8 cellular contexts compared by ENCODE assay signal in the genomic region with DNA sequence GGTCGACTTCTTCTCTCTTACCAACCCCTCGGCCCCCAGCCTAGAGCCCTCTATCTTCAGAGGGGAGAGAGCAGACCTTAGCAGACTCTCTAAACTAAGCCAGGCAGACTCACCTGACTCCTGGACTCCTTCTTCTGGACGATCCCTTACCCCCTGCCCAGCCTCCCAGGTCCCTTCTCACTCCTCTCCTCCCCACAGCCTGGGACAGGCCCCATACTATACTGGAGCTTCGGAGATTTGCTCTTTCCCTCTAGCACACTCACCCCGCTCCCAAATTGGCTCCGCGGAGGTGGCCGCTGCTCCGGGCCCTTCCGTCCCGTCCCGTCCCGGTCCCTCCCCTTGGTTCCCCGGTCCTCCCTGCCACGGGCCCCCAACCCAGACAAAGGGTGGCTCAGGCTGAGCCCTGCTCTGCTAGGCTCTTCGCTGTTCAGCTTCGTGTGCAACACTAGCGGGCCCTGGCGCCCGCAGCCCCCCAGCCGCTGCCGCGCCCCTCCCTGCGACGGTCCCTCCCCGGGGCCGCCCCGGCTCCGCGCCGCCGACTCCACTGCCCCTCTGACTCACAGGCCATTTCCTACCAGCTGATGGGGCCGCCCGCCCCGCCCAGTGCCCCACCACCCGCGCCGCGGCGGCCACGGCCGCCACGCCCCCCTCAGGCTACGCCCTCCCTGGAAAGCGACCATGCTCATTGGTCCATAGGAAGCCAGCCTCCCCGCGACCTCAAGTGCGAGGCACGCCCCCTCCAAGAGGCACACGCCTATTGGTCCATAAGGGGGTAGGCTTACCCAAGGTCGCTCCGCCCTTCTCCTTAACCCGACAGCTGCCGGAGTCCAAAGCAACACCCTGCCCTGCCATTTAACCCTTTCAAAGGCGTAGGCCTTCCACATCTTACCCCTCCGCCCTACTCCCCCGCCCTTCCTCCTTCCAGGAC. TPM values are rescaled to one million over a fixed set of nuclear protein-coding genes. Genes with fewer than 3 reads are reported as not detected.
DNase-seq lines count a peak whose midpoint lies in the region; ATAC-seq and TF ChIP-seq lines count a peak whose summit lies in the region.

No MANE protein-coding gene starts in this region.

- H3K27me3 Mint-ChIP-seq in activated T-cell treated with anti-CD3 and anti-CD28 coated beads, Interleukin-2, amount 50 U/mL, for 4 hours (ENCODE audit: low read depth), result no peaks in the 10 kb centered on the region

- H3K4me2 ChIP-seq in PC-3 (ENCODE audit: low read length), result peak overlapping the region; percentile 94

- peaks cover 44% of the 10 kb centered on the region for H3K4me1 ChIP-seq in PC-3 (ENCODE audit: insufficient read depth, low read length)
- peaks cover 38% of the 10 kb centered on the region for H3K4me1 ChIP-seq in mucosa of stomach (ENCODE audit: control insufficient read depth, insufficient read depth, low read length)

- H3K27ac ChIP-seq in PC-3 (ENCODE audit: low read length), result peak overlapping the region; percentile 41

- DNase-seq in DMS 273 treated with DMSO at 0.1 percent for 48 hours (lab: John Stamatoyannopoulos, UW) (peak; percentile 92), PC-3 (peak; percentile 94)
- DNase-seq in Jurkat, Clone E6-1 (ENCODE audit: low read depth, low spot score), result peak; percentile 97
- peak; percentile 96 for DNase-seq in activated T-cell treated with anti-CD3 and anti-CD28 coated beads, Interleukin-2, amount 50 U/mL, for 4 hours
- DNase-seq in stimulated activated CD8-positive, alpha-beta memory T cell treated with anti-CD3 and anti-CD28 coated beads, Interleukin-4, amount 100 ng/mL, for 48 hours, result peak; percentile 96

- H4K20me1 ChIP-seq in PC-3 (ENCODE audit: low read length), result no peaks in the 10 kb centered on the region

- peak overlapping the region; percentile 80 for H2AFZ ChIP-seq in PC-3 (ENCODE audit: low read length)

- peak; percentile 65 for ATAC-seq in GM21717 (IDR thresholded peaks at IDR 0.05; ENCODE audit: unreplicated experiment)
- ATAC-seq in PC-3, result peak; percentile 62
- ATAC-seq in activated T-cell treated with anti-CD3 and anti-CD28 coated beads, Interleukin-2, amount 50 U/mL, for 4 hours, result peak; percentile 84
- ATAC-seq in esophagus mucosa, result peak; percentile 85

- CTCF ChIA-PET in PC-3 (lab: Charles Lee), result interaction anchor here (0.6 kb wide), 1 partner anchor 8 kb away, joined by 5 read pairs; no protein-coding TSS in a partner anchor

- no peaks in the 10 kb centered on the region for H3K9me3 Mint-ChIP-seq in activated T-cell treated with anti-CD3 and anti-CD28 coated beads, Interleukin-2, amount 50 U/mL, for 4 hours

- H3K27me3 ChIP-seq in PC-3 (ENCODE audit: low read length), result no peaks in the 10 kb centered on the region
- no peaks in the 10 kb centered on the region for H3K27me3 ChIP-seq in mucosa of stomach (ENCODE audit: control insufficient read depth, insufficient read depth, low read length)

- H3K9me3 ChIP-seq in PC-3 (ENCODE audit: low read length) (no peaks in the 10 kb centered on the region), mucosa of stomach (ENCODE audit: control insufficient read depth, low read length) (no peaks in the 10 kb centered on the region)

- H3K9ac ChIP-seq in PC-3 (ENCODE audit: low read length) (peak overlapping the region; percentile 63), mucosa of stomach (ENCODE audit: low read length) (peak overlapping the region; percentile 80)

- H3K79me2 ChIP-seq in PC-3 (ENCODE audit: low read length), result no peaks in the 10 kb centered on the region

- peaks cover 54% of the 10 kb centered on the region for H3K4me1 Mint-ChIP-seq in activated T-cell treated with anti-CD3 and anti-CD28 coated beads, Interleukin-2, amount 50 U/mL, for 4 hours (ENCODE audit: low read depth)

- H3K4me3 Mint-ChIP-seq in activated T-cell treated with anti-CD3 and anti-CD28 coated beads, Interleukin-2, amount 50 U/mL, for 4 hours, result peak overlapping the region; percentile 75

- intact Hi-C loops in PC-3 (cut with micrococcal nuclease), result no loop called here

- no peaks in the 10 kb centered on the region for H3K36me3 ChIP-seq in PC-3 (ENCODE audit: low read depth, low read length)
- H3K36me3 ChIP-seq in mucosa of stomach (ENCODE audit: control insufficient read depth, insufficient read depth, low read length), result no peaks in the 10 kb centered on the region

- no peaks in the 10 kb centered on the region for H3F3A ChIP-seq in PC-3 (ENCODE audit: low read length, unreplicated experiment)

- no peak for TF ChIP-seq CTCF in PC-3 (conservative IDR thresholded peaks at IDR 0.05; ENCODE audit: low read depth, low read length)

- BruUV-seq in PC-3 (replicated peaks; lab: Mats Ljungman, UMichigan), result no TSS peak

- no peaks in the 10 kb centered on the region for H3K36me3 Mint-ChIP-seq in activated T-cell treated with anti-CD3 and anti-CD28 coated beads, Interleukin-2, amount 50 U/mL, for 4 hours (ENCODE audit: insufficient read depth)

- POLR2A ChIA-PET in PC-3 (lab: Charles Lee; ENCODE audit: unreplicated experiment), result interaction anchor here (0.6 kb wide), 2 partner anchors 50 to 52 kb away, joined by 4 to 7 read pairs; no protein-coding TSS in a partner anchor

- H3K9me2 ChIP-seq in PC-3 (replicated peaks; ENCODE audit: low read length), result no peaks in the 10 kb centered on the region

- peak overlapping the region; percentile 56 for H3K4me3 ChIP-seq in Jurkat, Clone E6-1 (ENCODE audit: low read length)
- H3K4me3 ChIP-seq in PC-3 (ENCODE audit: low read length) (peak overlapping the region; percentile 82), mucosa of stomach (ENCODE audit: low read length) (peak overlapping the region; percentile 5)

RNA-seq across cellular contexts. Expression of a gene that starts 4.4 kb away (rescaled TPM):
- 9.3 TPM for polyA plus RNA-seq in Jurkat, Clone E6-1 (2012; ENCODE audit: insufficient read depth, insufficient read length)
- 9.2 and 10.2 TPM in 2 replicates for total RNA-seq in PC-3 (2014; rRNA removed)
- 1 to 10 TPM; 1.8 to 2.8 (median 1.8) TPM for total RNA-seq in activated T-cell treated with anti-CD3 and anti-CD28 coated beads, Interleukin-2, amount 50 U/mL, for 4 hours
- 22.7 TPM for total RNA-seq in esophagus mucosa

RNA-seq across cellular contexts. Expression of a gene that starts 8.3 kb away (rescaled TPM):
- 282 TPM for polyA plus RNA-seq in Jurkat, Clone E6-1 (2012; ENCODE audit: insufficient read depth, insufficient read length)
- 161 and 175 TPM in 2 replicates for total RNA-seq in PC-3 (2014; rRNA removed)
- total RNA-seq in activated T-cell treated with anti-CD3 and anti-CD28 coated beads, Interleukin-2, amount 50 U/mL, for 4 hours, result 100 to 1,000 TPM; 270 to 325 (median 289) TPM
- total RNA-seq in esophagus mucosa, result 126 TPM

RNA-seq across cellular contexts. Expression of a gene that starts 14.9 kb away (rescaled TPM):
- polyA plus RNA-seq in Jurkat, Clone E6-1 (2012; ENCODE audit: insufficient read depth, insufficient read length), result 23.8 TPM
- 18.2 and 19.9 TPM in 2 replicates for total RNA-seq in PC-3 (2014; rRNA removed)
- total RNA-seq in activated T-cell treated with anti-CD3 and anti-CD28 coated beads, Interleukin-2, amount 50 U/mL, for 4 hours, result 10 to 100 TPM; 29.0 to 29.7 (median 29.1) TPM
- 22.8 TPM for total RNA-seq in esophagus mucosa

RNA-seq across cellular contexts. Expression of a gene that starts 31.5 kb away (rescaled TPM):
- 155 TPM for polyA plus RNA-seq in Jurkat, Clone E6-1 (2012; ENCODE audit: insufficient read depth, insufficient read length)
- total RNA-seq in PC-3 (2014; rRNA removed) (32.6 and 44.8 TPM in 2 replicates), esophagus mucosa (22.0 TPM)
- 10 to 100 TPM; 40.0 to 62.6 (median 54.4) TPM for total RNA-seq in activated T-cell treated with anti-CD3 and anti-CD28 coated beads, Interleukin-2, amount 50 U/mL, for 4 hours

RNA-seq across cellular contexts. Expression of a gene that starts 38.8 kb away (rescaled TPM):
- 227 TPM for polyA plus RNA-seq in Jurkat, Clone E6-1 (2012; ENCODE audit: insufficient read depth, insufficient read length)
- total RNA-seq in PC-3 (2014; rRNA removed) (324 and 343 TPM in 2 replicates), esophagus mucosa (158 TPM)
- 100 to 1,000 TPM; 455 to 543 (median 484) TPM for total RNA-seq in activated T-cell treated with anti-CD3 and anti-CD28 coated beads, Interleukin-2, amount 50 U/mL, for 4 hours

Comparison
In these comparisons a context has a peak if more than half of its experiments do, and no peak if none do; other contexts are left out.
1. Peak in every context shown above with its lines: DNase-seq, ATAC-seq, H3K4me3 ChIP-seq and H3K27ac ChIP-seq.
2. H3K4me3 ChIP-seq: peak in every context shown above with its lines; median percentile 82 in PC-3; 56 in Jurkat, Clone E6-1; 5 in mucosa of stomach.